2 cellular contexts compared by ENCODE assay signal in genomic region chr9:5438301-5439162, GRCh38.
TF ChIP-seq lines count a peak whose summit lies in the region.

No MANE protein-coding gene starts in this region.

TF ChIP-seq in K562, 482 proteins besides CTCF, POLR2A, EP300 and RAD21:
- TF ChIP-seq, protein P1, sequence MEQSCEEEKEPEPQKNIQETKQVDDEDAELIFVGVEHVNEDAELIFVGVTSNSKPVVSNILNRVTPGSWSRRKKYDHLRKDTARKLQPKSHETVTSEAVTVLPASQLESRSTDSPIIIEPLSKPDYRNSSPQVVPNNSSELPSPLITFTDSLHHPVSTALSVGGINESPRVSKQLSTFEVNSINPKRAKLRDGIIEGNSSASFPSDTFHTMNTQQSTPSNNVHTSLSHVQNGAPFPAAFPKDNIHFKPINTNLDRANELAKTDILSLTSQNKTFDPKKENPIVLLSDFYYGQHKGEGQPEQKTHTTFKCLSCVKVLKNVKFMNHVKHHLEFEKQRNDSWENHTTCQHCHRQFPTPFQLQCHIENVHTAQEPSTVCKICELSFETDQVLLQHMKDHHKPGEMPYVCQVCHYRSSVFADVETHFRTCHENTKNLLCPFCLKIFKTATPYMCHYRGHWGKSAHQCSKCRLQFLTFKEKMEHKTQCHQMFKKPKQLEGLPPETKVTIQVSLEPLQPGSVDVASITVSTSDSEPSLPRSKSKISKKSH (CRISPR knock-in tag; IDR thresholded peaks at IDR 0.05), result no peak
- TF ChIP-seq FOXJ2 (tag; IDR thresholded peaks at IDR 0.05) (no peak), PPARD (CRISPR knock-in tag; IDR thresholded peaks at IDR 0.05) (no peak), MEIS2 (IDR thresholded peaks at IDR 0.05; ENCODE audit: partially characterized antibody) (no peak), GABPA (tag; conservative IDR thresholded peaks at IDR 0.05; ENCODE audit: low read depth) (no peak), SIN3B (IDR thresholded peaks at IDR 0.05; ENCODE audit: low read depth) (no peak), DIDO1 (tag; IDR thresholded peaks at IDR 0.05; ENCODE audit: low read depth) (no peak), MAFF (IDR thresholded peaks at IDR 0.05; ENCODE audit: low read length) (no peak), SP1 (CRISPR knock-in tag; IDR thresholded peaks at IDR 0.05) (no peak), HEY1 (CRISPR knock-in tag; IDR thresholded peaks at IDR 0.05; ENCODE audit: borderline replicate concordance) (no peak), CBFA2T3 (IDR thresholded peaks at IDR 0.05) (no peak), CHD4 (IDR thresholded peaks at IDR 0.05; ENCODE audit: insufficient read depth, insufficient replicate concordance, low read depth, low read length, poor library complexity, severe bottlenecking) (no peak), ELF1 (tag; IDR thresholded peaks at IDR 0.05) (no peak), ZNF232 (CRISPR knock-in tag; IDR thresholded peaks at IDR 0.05) (no peak), U2AF2 (optimal IDR thresholded peaks at IDR 0.05; ENCODE audit: low read depth, low read length) (no peak), CREBBP (IDR thresholded peaks at IDR 0.05; ENCODE audit: low read depth, low read length) (no peak)
- TF ChIP-seq, protein P2, sequence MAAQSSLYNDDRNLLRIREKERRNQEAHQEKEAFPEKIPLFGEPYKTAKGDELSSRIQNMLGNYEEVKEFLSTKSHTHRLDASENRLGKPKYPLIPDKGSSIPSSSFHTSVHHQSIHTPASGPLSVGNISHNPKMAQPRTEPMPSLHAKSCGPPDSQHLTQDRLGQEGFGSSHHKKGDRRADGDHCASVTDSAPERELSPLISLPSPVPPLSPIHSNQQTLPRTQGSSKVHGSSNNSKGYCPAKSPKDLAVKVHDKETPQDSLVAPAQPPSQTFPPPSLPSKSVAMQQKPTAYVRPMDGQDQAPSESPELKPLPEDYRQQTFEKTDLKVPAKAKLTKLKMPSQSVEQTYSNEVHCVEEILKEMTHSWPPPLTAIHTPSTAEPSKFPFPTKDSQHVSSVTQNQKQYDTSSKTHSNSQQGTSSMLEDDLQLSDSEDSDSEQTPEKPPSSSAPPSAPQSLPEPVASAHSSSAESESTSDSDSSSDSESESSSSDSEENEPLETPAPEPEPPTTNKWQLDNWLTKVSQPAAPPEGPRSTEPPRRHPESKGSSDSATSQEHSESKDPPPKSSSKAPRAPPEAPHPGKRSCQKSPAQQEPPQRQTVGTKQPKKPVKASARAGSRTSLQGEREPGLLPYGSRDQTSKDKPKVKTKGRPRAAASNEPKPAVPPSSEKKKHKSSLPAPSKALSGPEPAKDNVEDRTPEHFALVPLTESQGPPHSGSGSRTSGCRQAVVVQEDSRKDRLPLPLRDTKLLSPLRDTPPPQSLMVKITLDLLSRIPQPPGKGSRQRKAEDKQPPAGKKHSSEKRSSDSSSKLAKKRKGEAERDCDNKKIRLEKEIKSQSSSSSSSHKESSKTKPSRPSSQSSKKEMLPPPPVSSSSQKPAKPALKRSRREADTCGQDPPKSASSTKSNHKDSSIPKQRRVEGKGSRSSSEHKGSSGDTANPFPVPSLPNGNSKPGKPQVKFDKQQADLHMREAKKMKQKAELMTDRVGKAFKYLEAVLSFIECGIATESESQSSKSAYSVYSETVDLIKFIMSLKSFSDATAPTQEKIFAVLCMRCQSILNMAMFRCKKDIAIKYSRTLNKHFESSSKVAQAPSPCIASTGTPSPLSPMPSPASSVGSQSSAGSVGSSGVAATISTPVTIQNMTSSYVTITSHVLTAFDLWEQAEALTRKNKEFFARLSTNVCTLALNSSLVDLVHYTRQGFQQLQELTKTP (IDR thresholded peaks at IDR 0.05; ENCODE audit: low read depth in 1 of 2, partially characterized antibody in 2 of 2), result no peak

TF ChIP-seq in HepG2, 621 proteins besides CTCF, POLR2A, EP300 and RAD21:
- TF ChIP-seq, protein P3, sequence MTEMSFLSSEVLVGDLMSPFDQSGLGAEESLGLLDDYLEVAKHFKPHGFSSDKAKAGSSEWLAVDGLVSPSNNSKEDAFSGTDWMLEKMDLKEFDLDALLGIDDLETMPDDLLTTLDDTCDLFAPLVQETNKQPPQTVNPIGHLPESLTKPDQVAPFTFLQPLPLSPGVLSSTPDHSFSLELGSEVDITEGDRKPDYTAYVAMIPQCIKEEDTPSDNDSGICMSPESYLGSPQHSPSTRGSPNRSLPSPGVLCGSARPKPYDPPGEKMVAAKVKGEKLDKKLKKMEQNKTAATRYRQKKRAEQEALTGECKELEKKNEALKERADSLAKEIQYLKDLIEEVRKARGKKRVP (CRISPR knock-in tag; IDR thresholded peaks at IDR 0.05), result 0 out of 4 replicates have a peak, but pooled peaks of 1 of the 2 experiments have one; percentile 10
- TF ChIP-seq ZNF549 (CRISPR knock-in tag; IDR thresholded peaks at IDR 0.05) (no peak), ZSCAN31 (CRISPR knock-in tag; IDR thresholded peaks at IDR 0.05; ENCODE audit: low read depth) (0 out of 2 replicates have a peak, but pooled peaks have one; percentile 1)
